1 cellular context compared by ENCODE assay signal in the genomic region with DNA sequence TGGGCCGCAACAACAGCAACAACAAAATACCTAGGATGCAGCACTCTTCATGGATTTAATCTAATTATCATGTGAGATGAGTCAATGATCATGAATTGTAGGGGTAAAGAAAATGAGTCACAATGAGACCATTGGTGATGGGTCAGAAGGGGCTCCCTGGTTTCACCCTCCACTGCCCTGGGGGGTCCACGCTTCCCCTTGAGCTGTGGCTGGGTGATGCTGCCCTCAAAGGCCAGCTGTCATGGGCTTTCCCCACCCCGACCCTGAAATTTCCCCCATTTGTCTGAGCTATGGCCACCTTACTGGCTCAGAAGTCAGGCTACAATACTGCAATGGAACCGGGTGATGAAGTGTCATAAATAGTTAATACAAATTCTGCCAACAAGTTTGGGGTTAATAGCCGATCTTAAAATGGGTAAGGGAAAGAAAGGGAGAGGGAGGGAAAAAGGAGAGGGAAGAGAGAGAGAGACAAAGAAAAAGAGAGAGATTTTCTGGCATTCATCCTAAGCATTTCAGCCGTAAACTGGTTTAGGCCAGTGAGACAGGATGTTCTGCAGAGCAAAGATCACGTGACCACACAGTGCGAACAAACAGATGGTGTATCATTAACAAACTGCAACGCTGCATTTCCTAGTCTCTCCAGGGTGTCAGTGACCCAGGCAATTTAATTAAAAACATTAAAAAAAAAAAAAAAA.
TF ChIP-seq lines count a peak whose summit lies in the region.

No MANE protein-coding gene starts in this region.

TF ChIP-seq in HepG2, 621 proteins besides CTCF, POLR2A, EP300 and RAD21 (continued from another document and continues in another):
- TF ChIP-seq, protein P1, sequence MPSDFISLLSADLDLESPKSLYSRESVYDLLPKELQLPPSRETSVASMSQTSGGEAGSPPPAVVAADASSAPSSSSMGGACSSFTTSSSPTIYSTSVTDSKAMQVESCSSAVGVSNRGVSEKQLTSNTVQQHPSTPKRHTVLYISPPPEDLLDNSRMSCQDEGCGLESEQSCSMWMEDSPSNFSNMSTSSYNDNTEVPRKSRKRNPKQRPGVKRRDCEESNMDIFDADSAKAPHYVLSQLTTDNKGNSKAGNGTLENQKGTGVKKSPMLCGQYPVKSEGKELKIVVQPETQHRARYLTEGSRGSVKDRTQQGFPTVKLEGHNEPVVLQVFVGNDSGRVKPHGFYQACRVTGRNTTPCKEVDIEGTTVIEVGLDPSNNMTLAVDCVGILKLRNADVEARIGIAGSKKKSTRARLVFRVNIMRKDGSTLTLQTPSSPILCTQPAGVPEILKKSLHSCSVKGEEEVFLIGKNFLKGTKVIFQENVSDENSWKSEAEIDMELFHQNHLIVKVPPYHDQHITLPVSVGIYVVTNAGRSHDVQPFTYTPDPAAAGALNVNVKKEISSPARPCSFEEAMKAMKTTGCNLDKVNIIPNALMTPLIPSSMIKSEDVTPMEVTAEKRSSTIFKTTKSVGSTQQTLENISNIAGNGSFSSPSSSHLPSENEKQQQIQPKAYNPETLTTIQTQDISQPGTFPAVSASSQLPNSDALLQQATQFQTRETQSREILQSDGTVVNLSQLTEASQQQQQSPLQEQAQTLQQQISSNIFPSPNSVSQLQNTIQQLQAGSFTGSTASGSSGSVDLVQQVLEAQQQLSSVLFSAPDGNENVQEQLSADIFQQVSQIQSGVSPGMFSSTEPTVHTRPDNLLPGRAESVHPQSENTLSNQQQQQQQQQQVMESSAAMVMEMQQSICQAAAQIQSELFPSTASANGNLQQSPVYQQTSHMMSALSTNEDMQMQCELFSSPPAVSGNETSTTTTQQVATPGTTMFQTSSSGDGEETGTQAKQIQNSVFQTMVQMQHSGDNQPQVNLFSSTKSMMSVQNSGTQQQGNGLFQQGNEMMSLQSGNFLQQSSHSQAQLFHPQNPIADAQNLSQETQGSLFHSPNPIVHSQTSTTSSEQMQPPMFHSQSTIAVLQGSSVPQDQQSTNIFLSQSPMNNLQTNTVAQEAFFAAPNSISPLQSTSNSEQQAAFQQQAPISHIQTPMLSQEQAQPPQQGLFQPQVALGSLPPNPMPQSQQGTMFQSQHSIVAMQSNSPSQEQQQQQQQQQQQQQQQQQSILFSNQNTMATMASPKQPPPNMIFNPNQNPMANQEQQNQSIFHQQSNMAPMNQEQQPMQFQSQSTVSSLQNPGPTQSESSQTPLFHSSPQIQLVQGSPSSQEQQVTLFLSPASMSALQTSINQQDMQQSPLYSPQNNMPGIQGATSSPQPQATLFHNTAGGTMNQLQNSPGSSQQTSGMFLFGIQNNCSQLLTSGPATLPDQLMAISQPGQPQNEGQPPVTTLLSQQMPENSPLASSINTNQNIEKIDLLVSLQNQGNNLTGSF (CRISPR knock-in tag; IDR thresholded peaks at IDR 0.05), result no peak
- TF ChIP-seq CREM (IDR thresholded peaks at IDR 0.05) (no peak), CREM (CRISPR knock-in tag; IDR thresholded peaks at IDR 0.05) (no peak), AKAP8 (CRISPR knock-in tag; IDR thresholded peaks at IDR 0.05) (no peak), ZNF337 (CRISPR knock-in tag; IDR thresholded peaks at IDR 0.05; ENCODE audit: borderline replicate concordance, low read depth) (no peak), ZMYM2 (CRISPR knock-in tag; IDR thresholded peaks at IDR 0.05) (no peak), GABPB1 (CRISPR knock-in tag; IDR thresholded peaks at IDR 0.05) (no peak; the same call in 1 of the 2 replicates), CENPT (CRISPR knock-in tag; IDR thresholded peaks at IDR 0.05; ENCODE audit: low read depth) (no peak), YEATS4 (CRISPR knock-in tag; IDR thresholded peaks at IDR 0.05; ENCODE audit: borderline replicate concordance) (no peak), ZNF10 (CRISPR knock-in tag; IDR thresholded peaks at IDR 0.05; ENCODE audit: borderline replicate concordance, low read depth) (no peak), SRY (CRISPR knock-in tag; IDR thresholded peaks at IDR 0.05) (no peak), ZNF703 (CRISPR knock-in tag; IDR thresholded peaks at IDR 0.05; ENCODE audit: borderline replicate concordance) (0 out of 2 replicates have a peak, but pooled peaks have one; percentile 17), ZNF33A (CRISPR knock-in tag; IDR thresholded peaks at IDR 0.05; ENCODE audit: borderline replicate concordance) (no peak), ZNF570 (CRISPR knock-in tag; IDR thresholded peaks at IDR 0.05; ENCODE audit: borderline replicate concordance) (no peak), GATA4 (IDR thresholded peaks at IDR 0.05; ENCODE audit: borderline replicate concordance, low read depth) (peak; percentile 44), POGZ (CRISPR knock-in tag; IDR thresholded peaks at IDR 0.05) (no peak; the same call in 1 of the 2 replicates), SIN3A (IDR thresholded peaks at IDR 0.05; ENCODE audit: borderline replicate concordance, low read depth, low read length) (no peak), KLF6 (CRISPR knock-in tag; IDR thresholded peaks at IDR 0.05) (no peak), PTBP1 (IDR thresholded peaks at IDR 0.05; ENCODE audit: low read depth, low read length, poor library complexity, severe bottlenecking) (no peak), TBL1XR1 (IDR thresholded peaks at IDR 0.05; ENCODE audit: borderline replicate concordance, low read length, partially characterized antibody) (no peak), ZNF225 (CRISPR knock-in tag; IDR thresholded peaks at IDR 0.05) (no peak), ZNF614 (CRISPR knock-in tag; IDR thresholded peaks at IDR 0.05; ENCODE audit: borderline replicate concordance) (no peak), ZNF558 (CRISPR knock-in tag; IDR thresholded peaks at IDR 0.05; ENCODE audit: borderline replicate concordance) (no peak), ZBTB7A (CRISPR knock-in tag; IDR thresholded peaks at IDR 0.05) (no peak), RFX3 (CRISPR knock-in tag; IDR thresholded peaks at IDR 0.05) (no peak), MIER3 (CRISPR knock-in tag; IDR thresholded peaks at IDR 0.05; ENCODE audit: borderline replicate concordance) (no peak), REPIN1 (CRISPR knock-in tag; IDR thresholded peaks at IDR 0.05; ENCODE audit: borderline replicate concordance, low read depth) (no peak), CCAR2 (optimal IDR thresholded peaks at IDR 0.05; ENCODE audit: low read depth, low read length) (no peak), PHF8 (CRISPR knock-in tag; IDR thresholded peaks at IDR 0.05) (no peak), RBM22 (optimal IDR thresholded peaks at IDR 0.05; ENCODE audit: low read length) (no peak), ZNF678 (CRISPR knock-in tag; IDR thresholded peaks at IDR 0.05) (no peak), ZBTB42 (CRISPR knock-in tag; IDR thresholded peaks at IDR 0.05) (no peak), ZNF235 (CRISPR knock-in tag; IDR thresholded peaks at IDR 0.05; ENCODE audit: borderline replicate concordance) (no peak), JARID2 (CRISPR knock-in tag; IDR thresholded peaks at IDR 0.05; ENCODE audit: insufficient replicate concordance) (no peak), RAD51 (IDR thresholded peaks at IDR 0.05; ENCODE audit: borderline replicate concordance) (peak; percentile 98), ZNF260 (CRISPR knock-in tag; IDR thresholded peaks at IDR 0.05; ENCODE audit: borderline replicate concordance, low read depth) (no peak), ARNTL (CRISPR knock-in tag; IDR thresholded peaks at IDR 0.05) (no peak), SMARCC2 (IDR thresholded peaks at IDR 0.05) (no peak)
- TF ChIP-seq, protein P2, sequence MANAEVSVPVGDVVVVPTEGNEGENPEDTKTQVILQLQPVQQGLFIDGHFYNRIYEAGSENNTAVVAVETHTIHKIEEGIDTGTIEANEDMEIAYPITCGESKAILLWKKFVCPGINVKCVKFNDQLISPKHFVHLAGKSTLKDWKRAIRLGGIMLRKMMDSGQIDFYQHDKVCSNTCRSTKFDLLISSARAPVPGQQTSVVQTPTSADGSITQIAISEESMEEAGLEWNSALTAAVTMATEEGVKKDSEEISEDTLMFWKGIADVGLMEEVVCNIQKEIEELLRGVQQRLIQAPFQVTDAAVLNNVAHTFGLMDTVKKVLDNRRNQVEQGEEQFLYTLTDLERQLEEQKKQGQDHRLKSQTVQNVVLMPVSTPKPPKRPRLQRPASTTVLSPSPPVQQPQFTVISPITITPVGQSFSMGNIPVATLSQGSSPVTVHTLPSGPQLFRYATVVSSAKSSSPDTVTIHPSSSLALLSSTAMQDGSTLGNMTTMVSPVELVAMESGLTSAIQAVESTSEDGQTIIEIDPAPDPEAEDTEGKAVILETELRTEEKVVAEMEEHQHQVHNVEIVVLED (CRISPR knock-in tag; IDR thresholded peaks at IDR 0.05; ENCODE audit: borderline replicate concordance), result no peak
- TF ChIP-seq, protein P3, sequence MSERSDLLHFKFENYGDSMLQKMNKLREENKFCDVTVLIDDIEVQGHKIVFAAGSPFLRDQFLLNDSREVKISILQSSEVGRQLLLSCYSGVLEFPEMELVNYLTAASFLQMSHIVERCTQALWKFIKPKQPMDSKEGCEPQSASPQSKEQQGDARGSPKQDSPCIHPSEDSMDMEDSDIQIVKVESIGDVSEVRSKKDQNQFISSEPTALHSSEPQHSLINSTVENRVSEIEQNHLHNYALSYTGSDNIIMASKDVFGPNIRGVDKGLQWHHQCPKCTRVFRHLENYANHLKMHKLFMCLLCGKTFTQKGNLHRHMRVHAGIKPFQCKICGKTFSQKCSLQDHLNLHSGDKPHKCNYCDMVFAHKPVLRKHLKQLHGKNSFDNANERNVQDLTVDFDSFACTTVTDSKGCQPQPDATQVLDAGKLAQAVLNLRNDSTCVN (CRISPR knock-in tag; IDR thresholded peaks at IDR 0.05; ENCODE audit: borderline replicate concordance), result no peak
- TF ChIP-seq, protein P4, sequence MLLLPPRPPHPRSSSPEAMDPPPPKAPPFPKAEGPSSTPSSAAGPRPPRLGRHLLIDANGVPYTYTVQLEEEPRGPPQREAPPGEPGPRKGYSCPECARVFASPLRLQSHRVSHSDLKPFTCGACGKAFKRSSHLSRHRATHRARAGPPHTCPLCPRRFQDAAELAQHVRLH (CRISPR knock-in tag; IDR thresholded peaks at IDR 0.05; ENCODE audit: borderline replicate concordance, low read depth), result no peak
- TF ChIP-seq, protein P5, sequence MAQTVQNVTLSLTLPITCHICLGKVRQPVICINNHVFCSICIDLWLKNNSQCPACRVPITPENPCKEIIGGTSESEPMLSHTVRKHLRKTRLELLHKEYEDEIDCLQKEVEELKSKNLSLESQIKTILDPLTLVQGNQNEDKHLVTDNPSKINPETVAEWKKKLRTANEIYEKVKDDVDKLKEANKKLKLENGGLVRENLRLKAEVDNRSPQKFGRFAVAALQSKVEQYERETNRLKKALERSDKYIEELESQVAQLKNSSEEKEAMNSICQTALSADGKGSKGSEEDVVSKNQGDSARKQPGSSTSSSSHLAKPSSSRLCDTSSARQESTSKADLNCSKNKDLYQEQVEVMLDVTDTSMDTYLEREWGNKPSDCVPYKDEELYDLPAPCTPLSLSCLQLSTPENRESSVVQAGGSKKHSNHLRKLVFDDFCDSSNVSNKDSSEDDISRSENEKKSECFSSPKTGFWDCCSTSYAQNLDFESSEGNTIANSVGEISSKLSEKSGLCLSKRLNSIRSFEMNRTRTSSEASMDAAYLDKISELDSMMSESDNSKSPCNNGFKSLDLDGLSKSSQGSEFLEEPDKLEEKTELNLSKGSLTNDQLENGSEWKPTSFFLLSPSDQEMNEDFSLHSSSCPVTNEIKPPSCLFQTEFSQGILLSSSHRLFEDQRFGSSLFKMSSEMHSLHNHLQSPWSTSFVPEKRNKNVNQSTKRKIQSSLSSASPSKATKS (CRISPR knock-in tag; IDR thresholded peaks at IDR 0.05), result no peak
- TF ChIP-seq, protein P6, sequence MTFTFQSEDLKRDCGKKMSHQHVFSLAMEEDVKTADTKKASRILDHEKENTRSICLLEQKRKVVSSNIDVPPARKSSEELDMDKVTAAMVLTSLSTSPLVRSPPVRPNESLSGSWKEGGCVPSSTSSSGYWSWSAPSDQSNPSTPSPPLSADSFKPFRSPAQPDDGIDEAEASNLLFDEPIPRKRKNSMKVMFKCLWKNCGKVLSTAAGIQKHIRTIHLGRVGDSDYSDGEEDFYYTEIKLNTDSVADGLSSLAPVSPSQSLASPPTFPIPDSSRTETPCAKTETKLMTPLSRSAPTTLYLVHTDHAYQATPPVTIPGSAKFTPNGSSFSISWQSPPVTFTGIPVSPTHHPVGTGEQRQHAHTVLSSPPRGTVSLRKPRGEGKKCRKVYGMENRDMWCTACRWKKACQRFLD (CRISPR knock-in tag; IDR thresholded peaks at IDR 0.05; ENCODE audit: borderline replicate concordance), result no peak
- TF ChIP-seq, protein P7, sequence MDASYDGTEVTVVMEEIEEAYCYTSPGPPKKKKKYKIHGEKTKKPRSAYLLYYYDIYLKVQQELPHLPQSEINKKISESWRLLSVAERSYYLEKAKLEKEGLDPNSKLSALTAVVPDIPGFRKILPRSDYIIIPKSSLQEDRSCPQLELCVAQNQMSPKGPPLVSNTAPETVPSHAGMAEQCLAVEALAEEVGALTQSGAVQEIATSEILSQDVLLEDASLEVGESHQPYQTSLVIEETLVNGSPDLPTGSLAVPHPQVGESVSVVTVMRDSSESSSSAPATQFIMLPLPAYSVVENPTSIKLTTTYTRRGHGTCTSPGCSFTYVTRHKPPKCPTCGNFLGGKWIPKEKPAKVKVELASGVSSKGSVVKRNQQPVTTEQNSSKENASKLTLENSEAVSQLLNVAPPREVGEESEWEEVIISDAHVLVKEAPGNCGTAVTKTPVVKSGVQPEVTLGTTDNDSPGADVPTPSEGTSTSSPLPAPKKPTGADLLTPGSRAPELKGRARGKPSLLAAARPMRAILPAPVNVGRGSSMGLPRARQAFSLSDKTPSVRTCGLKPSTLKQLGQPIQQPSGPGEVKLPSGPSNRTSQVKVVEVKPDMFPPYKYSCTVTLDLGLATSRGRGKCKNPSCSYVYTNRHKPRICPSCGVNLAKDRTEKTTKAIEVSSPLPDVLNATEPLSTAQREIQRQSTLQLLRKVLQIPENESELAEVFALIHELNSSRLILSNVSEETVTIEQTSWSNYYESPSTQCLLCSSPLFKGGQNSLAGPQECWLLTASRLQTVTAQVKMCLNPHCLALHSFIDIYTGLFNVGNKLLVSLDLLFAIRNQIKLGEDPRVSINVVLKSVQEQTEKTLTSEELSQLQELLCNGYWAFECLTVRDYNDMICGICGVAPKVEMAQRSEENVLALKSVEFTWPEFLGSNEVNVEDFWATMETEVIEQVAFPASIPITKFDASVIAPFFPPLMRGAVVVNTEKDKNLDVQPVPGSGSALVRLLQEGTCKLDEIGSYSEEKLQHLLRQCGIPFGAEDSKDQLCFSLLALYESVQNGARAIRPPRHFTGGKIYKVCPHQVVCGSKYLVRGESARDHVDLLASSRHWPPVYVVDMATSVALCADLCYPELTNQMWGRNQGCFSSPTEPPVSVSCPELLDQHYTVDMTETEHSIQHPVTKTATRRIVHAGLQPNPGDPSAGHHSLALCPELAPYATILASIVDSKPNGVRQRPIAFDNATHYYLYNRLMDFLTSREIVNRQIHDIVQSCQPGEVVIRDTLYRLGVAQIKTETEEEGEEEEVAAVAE (CRISPR knock-in tag; IDR thresholded peaks at IDR 0.05; ENCODE audit: borderline replicate concordance), result no peak
- TF ChIP-seq, protein P8, sequence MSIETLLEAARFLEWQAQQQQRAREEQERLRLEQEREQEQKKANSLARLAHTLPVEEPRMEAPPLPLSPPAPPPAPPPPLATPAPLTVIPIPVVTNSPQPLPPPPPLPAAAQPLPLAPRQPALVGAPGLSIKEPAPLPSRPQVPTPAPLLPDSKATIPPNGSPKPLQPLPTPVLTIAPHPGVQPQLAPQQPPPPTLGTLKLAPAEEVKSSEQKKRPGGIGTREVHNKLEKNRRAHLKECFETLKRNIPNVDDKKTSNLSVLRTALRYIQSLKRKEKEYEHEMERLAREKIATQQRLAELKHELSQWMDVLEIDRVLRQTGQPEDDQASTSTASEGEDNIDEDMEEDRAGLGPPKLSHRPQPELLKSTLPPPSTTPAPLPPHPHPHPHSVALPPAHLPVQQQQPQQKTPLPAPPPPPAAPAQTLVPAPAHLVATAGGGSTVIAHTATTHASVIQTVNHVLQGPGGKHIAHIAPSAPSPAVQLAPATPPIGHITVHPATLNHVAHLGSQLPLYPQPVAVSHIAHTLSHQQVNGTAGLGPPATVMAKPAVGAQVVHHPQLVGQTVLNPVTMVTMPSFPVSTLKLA (IDR thresholded peaks at IDR 0.05), result no peak
